Comparison of ENCODE assay signal across 1 cellular context in the genomic region with DNA sequence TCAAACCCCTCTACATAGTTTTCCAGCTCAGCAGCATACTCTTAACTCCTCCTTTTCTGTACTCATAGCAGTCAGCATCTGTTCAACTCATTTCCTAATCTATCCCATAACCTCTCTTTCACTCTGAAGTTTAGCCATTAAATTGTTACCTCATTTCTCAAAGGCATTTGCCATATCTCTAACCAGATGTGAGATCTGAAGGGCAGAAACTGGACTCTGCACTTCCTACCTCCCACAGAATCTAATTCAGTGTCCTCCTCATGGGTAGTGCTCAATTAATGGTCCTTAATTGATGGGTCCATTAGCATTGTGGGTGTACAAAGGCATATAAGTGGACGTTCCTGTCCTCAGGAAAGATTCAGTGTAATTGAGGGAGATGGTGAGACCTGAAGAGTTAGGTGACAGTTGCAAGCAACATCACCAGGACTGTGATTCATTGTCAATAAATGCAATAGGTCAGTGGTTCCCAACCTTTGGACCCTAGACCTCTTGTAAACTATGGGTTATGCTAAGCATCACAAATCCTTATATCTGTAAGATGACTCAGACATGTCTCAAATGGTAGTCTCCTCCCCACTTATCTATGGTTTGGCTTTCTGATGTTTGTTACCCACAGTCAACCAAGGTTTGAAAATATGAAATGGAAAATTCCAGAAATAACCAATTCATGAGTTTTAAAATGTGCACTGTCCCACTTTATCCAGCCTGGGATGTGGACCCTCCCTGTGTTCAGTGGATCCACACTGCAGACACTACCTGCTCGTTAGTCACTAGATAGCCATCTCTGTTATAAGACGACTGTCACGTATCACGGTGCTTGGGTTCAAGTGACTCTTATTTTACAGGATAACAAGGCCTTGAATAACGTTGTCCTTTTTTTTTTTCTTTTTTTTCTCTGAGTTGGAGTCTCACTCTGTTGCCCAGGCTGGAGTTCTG.
TF ChIP-seq lines count a peak whose summit lies in the region.

No MANE protein-coding gene starts in this region.

TF ChIP-seq in HepG2, 621 proteins besides CTCF, POLR2A, EP300 and RAD21 (continued from another document and continues in another):
- TF ChIP-seq, protein P1, sequence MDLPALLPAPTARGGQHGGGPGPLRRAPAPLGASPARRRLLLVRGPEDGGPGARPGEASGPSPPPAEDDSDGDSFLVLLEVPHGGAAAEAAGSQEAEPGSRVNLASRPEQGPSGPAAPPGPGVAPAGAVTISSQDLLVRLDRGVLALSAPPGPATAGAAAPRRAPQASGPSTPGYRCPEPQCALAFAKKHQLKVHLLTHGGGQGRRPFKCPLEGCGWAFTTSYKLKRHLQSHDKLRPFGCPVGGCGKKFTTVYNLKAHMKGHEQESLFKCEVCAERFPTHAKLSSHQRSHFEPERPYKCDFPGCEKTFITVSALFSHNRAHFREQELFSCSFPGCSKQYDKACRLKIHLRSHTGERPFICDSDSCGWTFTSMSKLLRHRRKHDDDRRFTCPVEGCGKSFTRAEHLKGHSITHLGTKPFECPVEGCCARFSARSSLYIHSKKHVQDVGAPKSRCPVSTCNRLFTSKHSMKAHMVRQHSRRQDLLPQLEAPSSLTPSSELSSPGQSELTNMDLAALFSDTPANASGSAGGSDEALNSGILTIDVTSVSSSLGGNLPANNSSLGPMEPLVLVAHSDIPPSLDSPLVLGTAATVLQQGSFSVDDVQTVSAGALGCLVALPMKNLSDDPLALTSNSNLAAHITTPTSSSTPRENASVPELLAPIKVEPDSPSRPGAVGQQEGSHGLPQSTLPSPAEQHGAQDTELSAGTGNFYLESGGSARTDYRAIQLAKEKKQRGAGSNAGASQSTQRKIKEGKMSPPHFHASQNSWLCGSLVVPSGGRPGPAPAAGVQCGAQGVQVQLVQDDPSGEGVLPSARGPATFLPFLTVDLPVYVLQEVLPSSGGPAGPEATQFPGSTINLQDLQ (CRISPR knock-in tag; IDR thresholded peaks at IDR 0.05) = no peak
- TF ChIP-seq MZF1 (CRISPR knock-in tag; IDR thresholded peaks at IDR 0.05; ENCODE audit: borderline replicate concordance) = no peak
- TF ChIP-seq ZNF747 (CRISPR knock-in tag; IDR thresholded peaks at IDR 0.05; ENCODE audit: borderline replicate concordance) = no peak
- TF ChIP-seq, protein P2, sequence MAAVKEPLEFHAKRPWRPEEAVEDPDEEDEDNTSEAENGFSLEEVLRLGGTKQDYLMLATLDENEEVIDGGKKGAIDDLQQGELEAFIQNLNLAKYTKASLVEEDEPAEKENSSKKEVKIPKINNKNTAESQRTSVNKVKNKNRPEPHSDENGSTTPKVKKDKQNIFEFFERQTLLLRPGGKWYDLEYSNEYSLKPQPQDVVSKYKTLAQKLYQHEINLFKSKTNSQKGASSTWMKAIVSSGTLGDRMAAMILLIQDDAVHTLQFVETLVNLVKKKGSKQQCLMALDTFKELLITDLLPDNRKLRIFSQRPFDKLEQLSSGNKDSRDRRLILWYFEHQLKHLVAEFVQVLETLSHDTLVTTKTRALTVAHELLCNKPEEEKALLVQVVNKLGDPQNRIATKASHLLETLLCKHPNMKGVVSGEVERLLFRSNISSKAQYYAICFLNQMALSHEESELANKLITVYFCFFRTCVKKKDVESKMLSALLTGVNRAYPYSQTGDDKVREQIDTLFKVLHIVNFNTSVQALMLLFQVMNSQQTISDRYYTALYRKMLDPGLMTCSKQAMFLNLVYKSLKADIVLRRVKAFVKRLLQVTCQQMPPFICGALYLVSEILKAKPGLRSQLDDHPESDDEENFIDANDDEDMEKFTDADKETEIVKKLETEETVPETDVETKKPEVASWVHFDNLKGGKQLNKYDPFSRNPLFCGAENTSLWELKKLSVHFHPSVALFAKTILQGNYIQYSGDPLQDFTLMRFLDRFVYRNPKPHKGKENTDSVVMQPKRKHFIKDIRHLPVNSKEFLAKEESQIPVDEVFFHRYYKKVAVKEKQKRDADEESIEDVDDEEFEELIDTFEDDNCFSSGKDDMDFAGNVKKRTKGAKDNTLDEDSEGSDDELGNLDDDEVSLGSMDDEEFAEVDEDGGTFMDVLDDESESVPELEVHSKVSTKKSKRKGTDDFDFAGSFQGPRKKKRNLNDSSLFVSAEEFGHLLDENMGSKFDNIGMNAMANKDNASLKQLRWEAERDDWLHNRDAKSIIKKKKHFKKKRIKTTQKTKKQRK (IDR thresholded peaks at IDR 0.05; ENCODE audit: low read length) = no peak
- TF ChIP-seq ATF1 (CRISPR knock-in tag; IDR thresholded peaks at IDR 0.05) = no peak
- TF ChIP-seq KLF15 (CRISPR knock-in tag; IDR thresholded peaks at IDR 0.05; ENCODE audit: borderline replicate concordance) = no peak
- TF ChIP-seq ZNF451 (CRISPR knock-in tag; IDR thresholded peaks at IDR 0.05) = no peak
- no peak for TF ChIP-seq FOXA1 (IDR thresholded peaks at IDR 0.05)
- TF ChIP-seq FOXA1 (CRISPR knock-in tag; IDR thresholded peaks at IDR 0.05) = peak; percentile 34; the same call in 1 of the 2 replicates
- TF ChIP-seq, protein P3, sequence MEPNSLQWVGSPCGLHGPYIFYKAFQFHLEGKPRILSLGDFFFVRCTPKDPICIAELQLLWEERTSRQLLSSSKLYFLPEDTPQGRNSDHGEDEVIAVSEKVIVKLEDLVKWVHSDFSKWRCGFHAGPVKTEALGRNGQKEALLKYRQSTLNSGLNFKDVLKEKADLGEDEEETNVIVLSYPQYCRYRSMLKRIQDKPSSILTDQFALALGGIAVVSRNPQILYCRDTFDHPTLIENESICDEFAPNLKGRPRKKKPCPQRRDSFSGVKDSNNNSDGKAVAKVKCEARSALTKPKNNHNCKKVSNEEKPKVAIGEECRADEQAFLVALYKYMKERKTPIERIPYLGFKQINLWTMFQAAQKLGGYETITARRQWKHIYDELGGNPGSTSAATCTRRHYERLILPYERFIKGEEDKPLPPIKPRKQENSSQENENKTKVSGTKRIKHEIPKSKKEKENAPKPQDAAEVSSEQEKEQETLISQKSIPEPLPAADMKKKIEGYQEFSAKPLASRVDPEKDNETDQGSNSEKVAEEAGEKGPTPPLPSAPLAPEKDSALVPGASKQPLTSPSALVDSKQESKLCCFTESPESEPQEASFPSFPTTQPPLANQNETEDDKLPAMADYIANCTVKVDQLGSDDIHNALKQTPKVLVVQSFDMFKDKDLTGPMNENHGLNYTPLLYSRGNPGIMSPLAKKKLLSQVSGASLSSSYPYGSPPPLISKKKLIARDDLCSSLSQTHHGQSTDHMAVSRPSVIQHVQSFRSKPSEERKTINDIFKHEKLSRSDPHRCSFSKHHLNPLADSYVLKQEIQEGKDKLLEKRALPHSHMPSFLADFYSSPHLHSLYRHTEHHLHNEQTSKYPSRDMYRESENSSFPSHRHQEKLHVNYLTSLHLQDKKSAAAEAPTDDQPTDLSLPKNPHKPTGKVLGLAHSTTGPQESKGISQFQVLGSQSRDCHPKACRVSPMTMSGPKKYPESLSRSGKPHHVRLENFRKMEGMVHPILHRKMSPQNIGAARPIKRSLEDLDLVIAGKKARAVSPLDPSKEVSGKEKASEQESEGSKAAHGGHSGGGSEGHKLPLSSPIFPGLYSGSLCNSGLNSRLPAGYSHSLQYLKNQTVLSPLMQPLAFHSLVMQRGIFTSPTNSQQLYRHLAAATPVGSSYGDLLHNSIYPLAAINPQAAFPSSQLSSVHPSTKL (CRISPR knock-in tag; IDR thresholded peaks at IDR 0.05) = peak; percentile 93
- no peak for TF ChIP-seq ZNF850 (CRISPR knock-in tag; conservative IDR thresholded peaks at IDR 0.05)
- TF ChIP-seq, protein P4, sequence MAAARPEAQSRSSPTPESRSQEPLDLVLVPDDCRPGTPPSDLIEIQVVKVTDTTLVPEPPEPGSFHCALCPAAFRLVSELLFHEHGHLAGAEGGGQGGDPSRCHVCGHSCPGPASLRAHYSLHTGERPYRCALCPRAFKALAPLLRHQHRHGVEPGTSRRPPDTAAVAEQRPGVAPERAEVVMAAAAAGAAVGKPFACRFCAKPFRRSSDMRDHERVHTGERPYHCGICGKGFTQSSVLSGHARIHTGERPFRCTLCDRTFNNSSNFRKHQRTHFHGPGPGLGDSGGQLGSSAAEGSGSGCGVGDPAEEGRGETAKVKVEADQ (CRISPR knock-in tag; IDR thresholded peaks at IDR 0.05; ENCODE audit: borderline replicate concordance) = no peak
- peak; percentile 66; the same call in 1 of the 2 replicates for TF ChIP-seq FOXK1 (CRISPR knock-in tag; IDR thresholded peaks at IDR 0.05; ENCODE audit: borderline replicate concordance, low read depth)
- 0 out of 2 replicates have a peak, but pooled peaks have one; percentile 40 for TF ChIP-seq ZNF614 (CRISPR knock-in tag; IDR thresholded peaks at IDR 0.05; ENCODE audit: borderline replicate concordance)
- no peak for TF ChIP-seq ZNF564 (CRISPR knock-in tag; IDR thresholded peaks at IDR 0.05)
- TF ChIP-seq KLF13 (CRISPR knock-in tag; IDR thresholded peaks at IDR 0.05) = no peak
- TF ChIP-seq, protein P5, sequence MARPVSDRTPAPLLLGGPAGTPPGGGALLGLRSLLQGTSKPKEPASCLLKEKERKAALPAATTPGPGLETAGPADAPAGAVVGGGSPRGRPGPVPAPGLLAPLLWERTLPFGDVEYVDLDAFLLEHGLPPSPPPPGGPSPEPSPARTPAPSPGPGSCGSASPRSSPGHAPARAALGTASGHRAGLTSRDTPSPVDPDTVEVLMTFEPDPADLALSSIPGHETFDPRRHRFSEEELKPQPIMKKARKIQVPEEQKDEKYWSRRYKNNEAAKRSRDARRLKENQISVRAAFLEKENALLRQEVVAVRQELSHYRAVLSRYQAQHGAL (CRISPR knock-in tag; IDR thresholded peaks at IDR 0.05; ENCODE audit: not compliant biosample characterization) = no peak
- TF ChIP-seq, protein P6, sequence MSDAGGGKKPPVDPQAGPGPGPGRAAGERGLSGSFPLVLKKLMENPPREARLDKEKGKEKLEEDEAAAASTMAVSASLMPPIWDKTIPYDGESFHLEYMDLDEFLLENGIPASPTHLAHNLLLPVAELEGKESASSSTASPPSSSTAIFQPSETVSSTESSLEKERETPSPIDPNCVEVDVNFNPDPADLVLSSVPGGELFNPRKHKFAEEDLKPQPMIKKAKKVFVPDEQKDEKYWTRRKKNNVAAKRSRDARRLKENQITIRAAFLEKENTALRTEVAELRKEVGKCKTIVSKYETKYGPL (CRISPR knock-in tag; IDR thresholded peaks at IDR 0.05) = no peak
- no peak; the same call in 1 of the 2 replicates for TF ChIP-seq TCF7 (IDR thresholded peaks at IDR 0.05; ENCODE audit: low read depth)
- TF ChIP-seq, protein P7, sequence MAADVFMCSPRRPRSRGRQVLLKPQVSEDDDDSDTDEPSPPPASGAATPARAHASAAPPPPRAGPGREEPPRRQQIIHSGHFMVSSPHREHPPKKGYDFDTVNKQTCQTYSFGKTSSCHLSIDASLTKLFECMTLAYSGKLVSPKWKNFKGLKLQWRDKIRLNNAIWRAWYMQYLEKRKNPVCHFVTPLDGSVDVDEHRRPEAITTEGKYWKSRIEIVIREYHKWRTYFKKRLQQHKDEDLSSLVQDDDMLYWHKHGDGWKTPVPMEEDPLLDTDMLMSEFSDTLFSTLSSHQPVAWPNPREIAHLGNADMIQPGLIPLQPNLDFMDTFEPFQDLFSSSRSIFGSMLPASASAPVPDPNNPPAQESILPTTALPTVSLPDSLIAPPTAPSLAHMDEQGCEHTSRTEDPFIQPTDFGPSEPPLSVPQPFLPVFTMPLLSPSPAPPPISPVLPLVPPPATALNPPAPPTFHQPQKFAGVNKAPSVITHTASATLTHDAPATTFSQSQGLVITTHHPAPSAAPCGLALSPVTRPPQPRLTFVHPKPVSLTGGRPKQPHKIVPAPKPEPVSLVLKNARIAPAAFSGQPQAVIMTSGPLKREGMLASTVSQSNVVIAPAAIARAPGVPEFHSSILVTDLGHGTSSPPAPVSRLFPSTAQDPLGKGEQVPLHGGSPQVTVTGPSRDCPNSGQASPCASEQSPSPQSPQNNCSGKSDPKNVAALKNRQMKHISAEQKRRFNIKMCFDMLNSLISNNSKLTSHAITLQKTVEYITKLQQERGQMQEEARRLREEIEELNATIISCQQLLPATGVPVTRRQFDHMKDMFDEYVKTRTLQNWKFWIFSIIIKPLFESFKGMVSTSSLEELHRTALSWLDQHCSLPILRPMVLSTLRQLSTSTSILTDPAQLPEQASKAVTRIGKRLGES (CRISPR knock-in tag; IDR thresholded peaks at IDR 0.05; ENCODE audit: borderline replicate concordance) = no peak
- TF ChIP-seq ZSCAN20 (CRISPR knock-in tag; IDR thresholded peaks at IDR 0.05; ENCODE audit: borderline replicate concordance) = no peak
- no peak for TF ChIP-seq TRIM24 (CRISPR knock-in tag; IDR thresholded peaks at IDR 0.05)
- TF ChIP-seq, protein P8, sequence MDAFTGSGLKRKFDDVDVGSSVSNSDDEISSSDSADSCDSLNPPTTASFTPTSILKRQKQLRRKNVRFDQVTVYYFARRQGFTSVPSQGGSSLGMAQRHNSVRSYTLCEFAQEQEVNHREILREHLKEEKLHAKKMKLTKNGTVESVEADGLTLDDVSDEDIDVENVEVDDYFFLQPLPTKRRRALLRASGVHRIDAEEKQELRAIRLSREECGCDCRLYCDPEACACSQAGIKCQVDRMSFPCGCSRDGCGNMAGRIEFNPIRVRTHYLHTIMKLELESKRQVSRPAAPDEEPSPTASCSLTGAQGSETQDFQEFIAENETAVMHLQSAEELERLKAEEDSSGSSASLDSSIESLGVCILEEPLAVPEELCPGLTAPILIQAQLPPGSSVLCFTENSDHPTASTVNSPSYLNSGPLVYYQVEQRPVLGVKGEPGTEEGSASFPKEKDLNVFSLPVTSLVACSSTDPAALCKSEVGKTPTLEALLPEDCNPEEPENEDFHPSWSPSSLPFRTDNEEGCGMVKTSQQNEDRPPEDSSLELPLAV (CRISPR knock-in tag; conservative IDR thresholded peaks at IDR 0.05; ENCODE audit: low read depth) = no peak
- TF ChIP-seq ZNF841 (CRISPR knock-in tag; IDR thresholded peaks at IDR 0.05; ENCODE audit: borderline replicate concordance) = no peak
- TF ChIP-seq ZNF678 (CRISPR knock-in tag; IDR thresholded peaks at IDR 0.05) = no peak
- 0 out of 2 replicates have a peak, but pooled peaks have one; percentile 20 for TF ChIP-seq RCOR2 (CRISPR knock-in tag; IDR thresholded peaks at IDR 0.05)
- TF ChIP-seq, protein P9, sequence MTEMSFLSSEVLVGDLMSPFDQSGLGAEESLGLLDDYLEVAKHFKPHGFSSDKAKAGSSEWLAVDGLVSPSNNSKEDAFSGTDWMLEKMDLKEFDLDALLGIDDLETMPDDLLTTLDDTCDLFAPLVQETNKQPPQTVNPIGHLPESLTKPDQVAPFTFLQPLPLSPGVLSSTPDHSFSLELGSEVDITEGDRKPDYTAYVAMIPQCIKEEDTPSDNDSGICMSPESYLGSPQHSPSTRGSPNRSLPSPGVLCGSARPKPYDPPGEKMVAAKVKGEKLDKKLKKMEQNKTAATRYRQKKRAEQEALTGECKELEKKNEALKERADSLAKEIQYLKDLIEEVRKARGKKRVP (CRISPR knock-in tag; IDR thresholded peaks at IDR 0.05) = peak in 1 of 2 experiments; percentile 65; a peak in 2 of 4 replicates
- no peak for TF ChIP-seq ZNF274 (CRISPR knock-in tag; IDR thresholded peaks at IDR 0.05)
- TF ChIP-seq ZSCAN30 (CRISPR knock-in tag; IDR thresholded peaks at IDR 0.05) = no peak
- TF ChIP-seq, protein P10, sequence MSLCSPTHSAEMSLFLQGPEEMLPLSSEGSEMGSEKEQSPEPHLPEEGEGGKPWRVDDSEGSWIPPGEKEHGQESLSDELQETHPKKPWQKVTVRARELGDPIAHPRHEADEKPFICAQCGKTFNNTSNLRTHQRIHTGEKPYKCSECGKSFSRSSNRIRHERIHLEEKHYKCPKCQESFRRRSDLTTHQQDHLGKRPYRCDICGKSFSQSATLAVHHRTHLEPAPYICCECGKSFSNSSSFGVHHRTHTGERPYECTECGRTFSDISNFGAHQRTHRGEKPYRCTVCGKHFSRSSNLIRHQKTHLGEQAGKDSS (CRISPR knock-in tag; IDR thresholded peaks at IDR 0.05; ENCODE audit: borderline replicate concordance, low read depth) = no peak
- peak; percentile 83 for TF ChIP-seq SKI (IDR thresholded peaks at IDR 0.05; ENCODE audit: partially characterized antibody)
